Comparison of ENCODE assay signal across 8 cellular contexts in the genomic region with DNA sequence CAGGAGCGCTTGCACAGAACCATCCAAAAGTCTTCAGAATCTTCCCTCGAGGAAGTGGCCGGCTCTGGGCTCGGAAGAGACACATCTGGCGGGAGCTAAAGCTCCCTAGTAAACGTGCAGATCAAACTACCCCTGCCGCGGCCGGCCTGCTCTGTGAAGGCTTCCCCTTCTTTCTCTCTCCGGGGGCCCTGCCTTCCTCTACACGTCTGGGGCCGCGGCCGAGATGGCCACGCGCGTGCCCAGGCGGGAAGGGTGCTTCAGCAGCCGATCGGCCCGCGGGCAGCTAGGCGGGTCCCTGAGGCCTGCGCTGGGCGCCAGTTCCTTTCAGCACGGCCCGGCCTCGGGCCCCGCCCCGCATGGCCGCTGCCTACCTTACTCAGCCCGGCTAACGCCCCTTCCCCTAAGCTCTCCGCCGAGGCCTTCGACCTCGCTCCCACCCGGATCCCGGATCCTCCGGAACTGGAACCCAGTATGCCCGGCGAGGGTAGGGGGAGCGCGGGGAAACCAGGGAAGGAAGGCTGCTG. TPM values are rescaled to one million over a fixed set of nuclear protein-coding genes. Genes with fewer than 3 reads are reported as not detected.
DNase-seq lines count a peak whose midpoint lies in the region; ATAC-seq and TF ChIP-seq lines count a peak whose summit lies in the region.

No MANE protein-coding gene starts in this region.

- H3K27ac ChIP-seq in HUES6 (ENCODE audit: low read depth, low read length) (peak overlapping the region; percentile 97), cardiac muscle cell (peak overlapping the region; percentile 100)

- H3K27me3 ChIP-seq in HUES6 (ENCODE audit: control insufficient read depth, insufficient read depth, low read length), result no peaks in the 10 kb centered on the region
- no peaks in the 10 kb centered on the region for H3K27me3 ChIP-seq in cardiac muscle cell

- H3K9ac ChIP-seq in HUES6 (ENCODE audit: low read length), result peak overlapping the region; percentile 98

- H3K27me3 Mint-ChIP-seq in progenitor cell of endocrine pancreas, result no peaks in the 10 kb centered on the region

- ATAC-seq in GM21529 (IDR thresholded peaks at IDR 0.05; ENCODE audit: unreplicated experiment), result peak; percentile 9

- DNase-seq in GM10266 (ENCODE audit: extremely low spot score) (peak; percentile 53), activated T-helper 1 cell treated with Interleukin-2 at 50 U/mL for 16 hours (ENCODE audit: low read depth) (peak; percentile 9), cardiac muscle cell (ENCODE audit: low read depth in 1 of 2, low spot score in 1 of 2) (peak; percentile 39 to 69), progenitor cell of endocrine pancreas (ENCODE audit: low spot score, unreplicated experiment) (peak; percentile 55), DMS153 (lab: John Stamatoyannopoulos, UW) (no peak), NCI-H2081 treated with DMSO at 0.1 percent for 48 hours (lab: John Stamatoyannopoulos, UW) (no peak)

- H3K4me1 ChIP-seq in HUES6 (ENCODE audit: control insufficient read depth, insufficient read depth, low read length) (peaks cover 28% of the 10 kb centered on the region), cardiac muscle cell (ENCODE audit: low read depth) (peaks cover 22% of the 10 kb centered on the region)

- H3K9me3 Mint-ChIP-seq in progenitor cell of endocrine pancreas (ENCODE audit: low read depth), result no peaks in the 10 kb centered on the region

- H3K4me3 ChIP-seq in HUES6 (ENCODE audit: low read depth, low read length) (peak overlapping the region; percentile 98), cardiac muscle cell (peak overlapping the region; percentile 98)

- peak overlapping the region; percentile 98 for H3K27ac Mint-ChIP-seq in progenitor cell of endocrine pancreas

- peaks cover 26% of the 10 kb centered on the region for H3K4me1 Mint-ChIP-seq in progenitor cell of endocrine pancreas (ENCODE audit: low read depth)

- TF ChIP-seq CTCF in GM10266 (IDR thresholded peaks at IDR 0.05; ENCODE audit: control insufficient read depth, insufficient read depth, low read depth, missing control alignments) (no peak), cardiac muscle cell (IDR thresholded peaks at IDR 0.05; ENCODE audit: low read depth, low read length) (no peak), progenitor cell of endocrine pancreas (IDR thresholded peaks at IDR 0.05; ENCODE audit: unreplicated experiment) (no peak)

- H3K4me3 Mint-ChIP-seq in progenitor cell of endocrine pancreas (ENCODE audit: low read depth), result peak overlapping the region; percentile 82

- peaks cover 2% of the 10 kb centered on the region for H3K36me3 Mint-ChIP-seq in progenitor cell of endocrine pancreas (ENCODE audit: insufficient read depth)

- H3K36me3 ChIP-seq in HUES6 (ENCODE audit: control insufficient read depth, insufficient read depth, low read length), result peaks cover 33% of the 10 kb centered on the region
- no peaks in the 10 kb centered on the region for H3K36me3 ChIP-seq in cardiac muscle cell

- H3K9me3 ChIP-seq in HUES6 (ENCODE audit: control insufficient read depth, insufficient read depth, low read depth, low read length) (no peaks in the 10 kb centered on the region), cardiac muscle cell (ENCODE audit: low read depth) (no peaks in the 10 kb centered on the region)

RNA-seq across cellular contexts. Expression of a gene that starts 0.4 kb away (rescaled TPM):
- 37.9 and 42.9 TPM in 2 replicates for total RNA-seq in cardiac muscle cell
- polyA plus RNA-seq in cardiac muscle cell, result 91.0 and 92.2 TPM in 2 replicates
- 22.2 and 22.6 TPM in 2 replicates for total RNA-seq in progenitor cell of endocrine pancreas

RNA-seq across cellular contexts. Expression of a gene that starts 39.7 kb away (rescaled TPM):
- total RNA-seq in cardiac muscle cell (22.3 and 28.4 TPM in 2 replicates), progenitor cell of endocrine pancreas (13.5 TPM in 2 replicates)
- polyA plus RNA-seq in cardiac muscle cell, result 12.7 and 15.7 TPM in 2 replicates

Comparison
In these comparisons a context has a peak if more than half of its experiments do, and no peak if none do; other contexts are left out.
1. DNase-seq: peak in GM10266 (single experiment), activated T-helper 1 cell treated with Interleukin-2 at 50 U/mL for 16 hours (single experiment), cardiac muscle cell (2 of 2) and progenitor cell of endocrine pancreas (single experiment); none in DMS153 (single experiment) and NCI-H2081 treated with DMSO at 0.1 percent for 48 hours (single experiment).